8 cellular contexts compared by ENCODE assay signal in genomic region chr16:3123986-3124886, GRCh38. TPM values are rescaled to one million over a fixed set of nuclear protein-coding genes. Genes with fewer than 3 reads are reported as not detected.
A peak's percentile ranks its signal among the peaks of the same experiment; 100 is the strongest.
DNase-seq lines count a peak whose midpoint lies in the region; ATAC-seq, FAIRE-seq and TF ChIP-seq lines count a peak whose summit lies in the region.

No MANE protein-coding gene starts in this region.

- no peak for TF ChIP-seq CTCF in Loucy (conservative IDR thresholded peaks at IDR 0.05; ENCODE audit: low read length)
- peak; percentile 20 for TF ChIP-seq CTCF in RWPE2 (IDR thresholded peaks at IDR 0.05; ENCODE audit: poor library complexity, severe bottlenecking)
- peak; percentile 37 for TF ChIP-seq CTCF in neural progenitor cell (IDR thresholded peaks at IDR 0.05)

- H3K27ac ChIP-seq in RWPE2 (ENCODE audit: poor library complexity, severe bottlenecking) (peak overlapping the region; percentile 67), neural progenitor cell (peak overlapping the region; percentile 30), stomach smooth muscle (ENCODE audit: low read length) (peak overlapping the region; percentile 46)

- peak overlapping the region; percentile 67 for H3K4me3 ChIP-seq in H7 (ENCODE audit: insufficient read depth, low read depth, low read length)
- H3K4me3 ChIP-seq in Loucy (ENCODE audit: low read length, poor library complexity, severe bottlenecking), result peak overlapping the region; percentile 82
- H3K4me3 ChIP-seq in RWPE2 (ENCODE audit: severe bottlenecking), result peak overlapping the region; percentile 47
- H3K4me3 ChIP-seq in neural progenitor cell, result peak overlapping the region; percentile 64
- peak overlapping the region; percentile 86 to 96 for H3K4me3 ChIP-seq in stomach smooth muscle (ENCODE audit: low read length in 2 of 2)

- no peaks in the 10 kb centered on the region for H3F3A ChIP-seq in Loucy (ENCODE audit: low read depth)
- H3F3A ChIP-seq in neural progenitor cell (ENCODE audit: low read depth), result peaks cover 57% of the 10 kb centered on the region

- H3K36me3 ChIP-seq in H7 (replicated peaks; ENCODE audit: control insufficient read depth, insufficient read depth, low read length) (peaks cover 2% of the 10 kb centered on the region), Loucy (ENCODE audit: insufficient read depth, low read length) (no peaks in the 10 kb centered on the region), RWPE2 (ENCODE audit: low read depth) (peaks cover 3% of the 10 kb centered on the region; the same call in 1 of the 2 replicates), neural progenitor cell (no peaks in the 10 kb centered on the region), stomach smooth muscle (ENCODE audit: control insufficient read depth in 2 of 2, insufficient read depth in 2 of 2, low read length in 2 of 2) (peaks cover 0 to 10% of the 10 kb centered on the region in 2 donors)

- no peaks in the 10 kb centered on the region for H3K27me3 ChIP-seq in H7 (ENCODE audit: control insufficient read depth, insufficient read depth, low read length)
- H3K27me3 ChIP-seq in Loucy (ENCODE audit: insufficient read depth, low read length, poor library complexity, severe bottlenecking), result no peaks in the 10 kb centered on the region
- H3K27me3 ChIP-seq in RWPE2 (ENCODE audit: insufficient read depth, poor library complexity, severe bottlenecking), result no peaks in the 10 kb centered on the region
- peaks cover 3% of the 10 kb centered on the region for H3K27me3 ChIP-seq in neural progenitor cell
- no peaks in the 10 kb centered on the region for H3K27me3 ChIP-seq in stomach smooth muscle (ENCODE audit: control insufficient read depth in 1 of 2, insufficient read depth in 2 of 2, low read length in 2 of 2)

- FAIRE-seq in G401.6 (lab: Jason Lieb, UNC), result peak; percentile 99

- peak overlapping the region; percentile 53 for H3K27ac Mint-ChIP-seq in neural progenitor cell

- H3K4me1 Mint-ChIP-seq in neural progenitor cell, result peaks cover 30% of the 10 kb centered on the region

- H3K27me3 Mint-ChIP-seq in neural progenitor cell (ENCODE audit: insufficient read depth, low read depth), result peaks cover 8% of the 10 kb centered on the region

- H3K9me3 ChIP-seq in Loucy (ENCODE audit: insufficient read depth, low read depth, low read length) (no peaks in the 10 kb centered on the region), RWPE2 (ENCODE audit: severe bottlenecking) (no peaks in the 10 kb centered on the region), neural progenitor cell (ENCODE audit: low read depth) (no peaks in the 10 kb centered on the region), stomach smooth muscle (ENCODE audit: control insufficient read depth in 2 of 2, low read length in 2 of 2) (no peaks in the 10 kb centered on the region)

- H3K4me1 ChIP-seq in Loucy (ENCODE audit: insufficient read depth, low read length, poor library complexity, severe bottlenecking), result peaks cover 8% of the 10 kb centered on the region
- H3K4me1 ChIP-seq in RWPE2 (ENCODE audit: insufficient read depth, poor library complexity, severe bottlenecking), result peaks cover 7% of the 10 kb centered on the region
- peaks cover 5% of the 10 kb centered on the region for H3K4me1 ChIP-seq in neural progenitor cell
- H3K4me1 ChIP-seq in stomach smooth muscle (ENCODE audit: control insufficient read depth, insufficient read depth, low read length), result peaks cover 28% of the 10 kb centered on the region

- DNase-seq in H7 (peak; percentile 99), RWPE2 (ENCODE audit: low spot score) (peak; percentile 95), fibroblast of the conjunctiva (ENCODE audit: low read depth) (peak; percentile 91), neural progenitor cell (ENCODE audit: low spot score) (peak; percentile 100)
- peak; percentile 93 for DNase-seq in activated effector memory CD4-positive, alpha-beta T cell treated with Interleukin-2 at 50 U/mL for 16 hours

- H3K4me2 ChIP-seq in Loucy (ENCODE audit: low read depth, low read length, poor library complexity, severe bottlenecking) (peak overlapping the region; percentile 79), neural progenitor cell (peak overlapping the region; percentile 82)

- peak; percentile 85 for ATAC-seq in RWPE2 (ENCODE audit: low read depth)

- peak overlapping the region; percentile 68 for H3K9ac ChIP-seq in Loucy (ENCODE audit: low read depth, low read length, poor library complexity, severe bottlenecking)
- no peak overlapping the region for H3K9ac ChIP-seq in neural progenitor cell
- H3K9ac ChIP-seq in stomach smooth muscle (ENCODE audit: low read length in 2 of 2), result peak overlapping the region; percentile 55 to 73

- H2AFZ ChIP-seq in Loucy (ENCODE audit: low read length) (peak overlapping the region; percentile 73), neural progenitor cell (replicated peaks) (peak overlapping the region; percentile 53)

- no peaks in the 10 kb centered on the region for H3K79me2 ChIP-seq in Loucy (ENCODE audit: insufficient read depth, low read length)
- H3K79me2 ChIP-seq in neural progenitor cell (ENCODE audit: low read depth), result no peaks in the 10 kb centered on the region

- no peaks in the 10 kb centered on the region for H3K9me2 ChIP-seq in Loucy (replicated peaks; ENCODE audit: low read depth, low read length)

- H3K36me3 Mint-ChIP-seq in neural progenitor cell, result peaks cover 8% of the 10 kb centered on the region

- peak overlapping the region; percentile 90 for H3K4me3 Mint-ChIP-seq in neural progenitor cell

- H3K9me3 Mint-ChIP-seq in neural progenitor cell, result no peaks in the 10 kb centered on the region

- H4K20me1 ChIP-seq in Loucy (ENCODE audit: insufficient read depth, low read length, poor library complexity, severe bottlenecking), result no peaks in the 10 kb centered on the region
- peaks cover 22% of the 10 kb centered on the region for H4K20me1 ChIP-seq in neural progenitor cell (ENCODE audit: low read depth)

RNA-seq across cellular contexts. Expression of gene ZNF213, which starts 10.6 kb away (rescaled TPM):
- 5.5 and 6.3 TPM in 2 replicates for total RNA-seq in H7 (2014; rRNA removed; shearing (Covaris generic))
- 1.3 and 4.0 TPM in 2 replicates for total RNA-seq in neural progenitor cell (ENCODE audit: low replicate concordance)

RNA-seq across cellular contexts. Expression of gene ZNF205, which starts 11.8 kb away (rescaled TPM):
- 40.2 and 41.2 TPM in 2 replicates for total RNA-seq in H7 (2014; rRNA removed; shearing (Covaris generic))
- total RNA-seq in neural progenitor cell (ENCODE audit: low replicate concordance), result 5.4 and 19.6 TPM in 2 replicates

RNA-seq across cellular contexts. Expression of gene ZSCAN10, which starts 25.1 kb away (rescaled TPM):
- total RNA-seq in H7 (2014; rRNA removed; shearing (Covaris generic)), result 217 and 238 TPM in 2 replicates
- 5.4 and 16.2 TPM in 2 replicates for total RNA-seq in neural progenitor cell (ENCODE audit: low replicate concordance)

RNA-seq across cellular contexts. Expression of gene IL32, which starts 58.8 kb away (rescaled TPM):
- total RNA-seq in H7 (2014; rRNA removed; shearing (Covaris generic)), result 7.9 and 9.9 TPM in 2 replicates
- total RNA-seq in neural progenitor cell (ENCODE audit: low replicate concordance), result 1.4 TPM in 1 of 2 replicates, not detected in the other

Comparison
In these comparisons a context has a peak if more than half of its experiments do, and no peak if none do; other contexts are left out.
1. Peak in every context shown above with its lines: DNase-seq, ATAC-seq, H3K4me3 ChIP-seq and H3K27ac ChIP-seq.
2. RNA of gene ZSCAN10, which starts 25.1 kb away (total RNA-seq): 217 to 238 TPM in H7; 5.4 to 16.2 TPM in neural progenitor cell; every median in the first group is over 10 times any median in the second.